ENCODE assay signal across 31 cellular contexts in the genomic region with DNA sequence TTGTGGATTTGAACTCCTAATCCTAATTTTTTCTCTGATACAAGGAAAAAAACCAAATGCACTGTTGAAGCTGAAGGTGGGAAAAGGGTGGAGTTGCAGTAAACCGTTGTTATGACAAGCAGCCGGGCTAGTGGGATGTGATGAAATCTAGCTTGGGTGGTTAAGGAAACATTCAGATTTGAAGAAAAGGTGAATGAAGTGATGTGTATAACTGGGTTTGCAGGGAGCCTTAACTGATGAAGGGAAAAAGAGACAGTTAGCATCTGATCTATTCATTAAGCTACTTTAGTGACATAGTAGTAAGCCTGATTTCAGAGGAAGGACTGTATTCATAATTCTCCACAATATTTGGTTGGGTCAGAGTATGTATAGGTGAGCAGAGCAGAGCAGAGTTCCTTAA.
"Had no signal": no experiment of that assay in that cellular context is flagged by ENCODE, and none has a peak within 500 bp of the region (broad histone marks: within the 10 kb centered on the region; RNA-seq: fewer than 3 reads in every experiment).

No MANE protein-coding gene starts in this region.

- H3K27ac ChIP-seq: epithelial cell of prostate, esophagus squamous epithelium, gastrocnemius medialis, pancreas, psoas muscle, sigmoid colon, tibial artery, upper lobe of right lung had no signal

- H3K36me3 ChIP-seq: esophagus squamous epithelium, gastrocnemius medialis, pancreas, sigmoid colon, tibial artery, upper lobe of right lung had no signal

- H3K27me3 ChIP-seq: gastrocnemius medialis, pancreas, tibial artery had no signal

- DNase-seq: activated CD4-positive, alpha-beta T cell treated with anti-CD3 and anti-CD28 coated beads for 36 hours; activated CD4-positive, alpha-beta T cell treated with anti-CD3 and anti-CD28 coated beads, Interleukin-2, amount 50 U/mL, for 48 hours; activated CD4-positive, CD25-positive, alpha-beta regulatory T cell; activated CD8-positive, alpha-beta memory T cell treated with anti-CD3 and anti-CD28 coated beads, Interleukin-2, amount 50 U/mL, for 4 hours; activated gamma-delta T cell treated with Interleukin-2 at 50 U/mL for 16 hours; activated naive CD4-positive, alpha-beta T cell treated with anti-CD3 and anti-CD28 coated beads, Interleukin-2, amount 50 U/mL, for 16 hours; activated T-cell treated with anti-CD3 and anti-CD28 coated beads, Interleukin-2, amount 50 U/mL, for 1 hour; amniotic stem cell; effector CD4-positive, alpha-beta T cell; esophagus squamous epithelium; gastrocnemius medialis; glutamatergic neuron; islet precursor cell; naive B cell; nephron progenitor cell; pancreas; psoas muscle; sigmoid colon; small intestine; stimulated activated CD4-positive, alpha-beta T cell treated with anti-CD3 and anti-CD28 coated beads, Interleukin-1b, Interleukin-23, amount 100 ng/mL, for 48 hours; stimulated activated CD4-positive, alpha-beta T cell treated with anti-CD3 and anti-CD28 coated beads, Interleukin-4, amount 100 ng/mL, for 4 hours; stimulated activated CD8-positive, alpha-beta memory T cell treated with anti-CD3 and anti-CD28 coated beads, Interleukin-4, amount 100 ng/mL, for 48 hours; stimulated activated naive CD8-positive, alpha-beta T cell treated with anti-CD3 and anti-CD28 coated beads, Interleukin-15, amount 100 ng/mL, for 72 hours; substantia nigra; T-helper 1 cell; tibial artery; upper lobe of right lung had no signal

- H3K9me3 Mint-ChIP-seq: dendritic cell treated with granulocyte-macrophage colony-stimulating factor and Interleukin-4, amounts not matched to agents 40 ng/mL and 50 ng/mL, for 4 days; stimulated activated memory B cell treated with anti-CD40 and anti-IgM and Interleukin-4, amounts not matched to agents 10 μg/mL and 1 μg/mL and 100 μg/mL, for 72 hours; stimulated activated naive CD8-positive, alpha-beta T cell treated with anti-CD3 and anti-CD28 coated beads, Interleukin-15, amount 100 ng/mL, for 72 hours had no signal

- H3K4me3 ChIP-seq: esophagus squamous epithelium, gastrocnemius medialis, pancreas, psoas muscle, sigmoid colon, tibial artery, upper lobe of right lung had no signal

- H3K4me1 ChIP-seq: pancreas, psoas muscle had no signal

- H3K27ac Mint-ChIP-seq: activated CD4-positive, alpha-beta T cell treated with anti-CD3 and anti-CD28 coated beads for 36 hours; dendritic cell treated with granulocyte-macrophage colony-stimulating factor and Interleukin-4, amounts not matched to agents 40 ng/mL and 50 ng/mL, for 4 days; mesothelial cell of epicardium; nephron progenitor cell; stimulated activated memory B cell treated with anti-CD40 and anti-IgM and Interleukin-4, amounts not matched to agents 10 μg/mL and 1 μg/mL and 100 μg/mL, for 72 hours; stimulated activated naive CD8-positive, alpha-beta T cell treated with anti-CD3 and anti-CD28 coated beads, Interleukin-15, amount 100 ng/mL, for 72 hours had no signal

- ATAC-seq: activated CD4-positive, alpha-beta T cell treated with anti-CD3 and anti-CD28 coated beads for 36 hours; gastrocnemius medialis; pancreas; psoas muscle; stimulated activated memory B cell treated with anti-CD40 and anti-IgM and Interleukin-4, amounts not matched to agents 10 μg/mL and 1 μg/mL and 100 μg/mL, for 72 hours; stimulated activated naive CD8-positive, alpha-beta T cell treated with anti-CD3 and anti-CD28 coated beads, Interleukin-15, amount 100 ng/mL, for 72 hours; upper lobe of right lung had no signal

- H3K27me3 Mint-ChIP-seq: stimulated activated memory B cell treated with anti-CD40 and anti-IgM and Interleukin-4, amounts not matched to agents 10 μg/mL and 1 μg/mL and 100 μg/mL, for 72 hours had no signal

- H3K9me3 ChIP-seq: esophagus squamous epithelium, gastrocnemius medialis, pancreas, psoas muscle, sigmoid colon, tibial artery, upper lobe of right lung had no signal

- H3K36me3 Mint-ChIP-seq: mesothelial cell of epicardium; naive B cell; stimulated activated memory B cell treated with anti-CD40 and anti-IgM and Interleukin-4, amounts not matched to agents 10 μg/mL and 1 μg/mL and 100 μg/mL, for 72 hours had no signal

- H3K4me3 Mint-ChIP-seq: activated CD4-positive, alpha-beta T cell treated with anti-CD3 and anti-CD28 coated beads for 36 hours; dendritic cell treated with granulocyte-macrophage colony-stimulating factor and Interleukin-4, amounts not matched to agents 40 ng/mL and 50 ng/mL, for 4 days; mesothelial cell of epicardium; nephron progenitor cell; stimulated activated memory B cell treated with anti-CD40 and anti-IgM and Interleukin-4, amounts not matched to agents 10 μg/mL and 1 μg/mL and 100 μg/mL, for 72 hours; stimulated activated naive CD8-positive, alpha-beta T cell treated with anti-CD3 and anti-CD28 coated beads, Interleukin-15, amount 100 ng/mL, for 72 hours had no signal
